In the genomic region with DNA sequence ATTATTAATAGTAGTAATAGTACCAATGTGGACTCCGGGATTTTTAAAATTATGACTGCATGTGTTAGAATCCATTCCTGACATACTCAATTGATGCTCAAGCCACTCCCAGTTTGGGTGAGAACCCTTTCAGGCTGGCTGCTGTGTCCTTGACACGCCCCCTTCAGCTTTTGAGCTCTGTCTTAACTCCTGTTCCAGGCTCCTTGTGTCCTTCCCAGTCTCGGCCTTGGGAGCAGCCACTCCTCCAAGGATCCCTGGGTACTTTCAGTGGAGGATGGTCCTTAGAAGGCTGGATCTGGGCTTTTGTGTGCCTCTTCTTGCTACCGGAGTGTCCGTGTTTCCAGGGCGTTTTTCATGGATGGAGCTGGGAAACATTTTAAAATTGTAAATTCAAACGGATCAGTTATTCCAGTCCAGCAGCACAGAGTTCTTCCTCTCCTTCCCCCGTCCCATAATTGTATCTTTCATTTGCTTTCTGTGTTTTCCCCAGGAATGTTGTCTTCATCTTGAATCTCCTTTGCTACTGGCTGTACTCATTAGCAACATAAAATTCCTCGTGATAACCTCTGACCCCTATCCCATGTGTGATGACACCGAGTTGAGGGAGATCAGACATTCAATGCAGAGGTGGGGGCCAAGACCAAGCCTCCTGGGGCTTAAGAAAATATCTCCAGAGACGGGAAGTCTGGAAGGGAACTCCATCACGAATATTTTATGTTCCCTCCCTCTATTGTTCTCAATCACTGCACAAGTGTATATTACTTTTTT, we compare ENCODE assay signal across 8 cellular contexts. TPM values are rescaled to one million over a fixed set of nuclear protein-coding genes. Genes with fewer than 3 reads are reported as not detected.
DNase-seq lines count a peak whose midpoint lies in the region; TF ChIP-seq lines count a peak whose summit lies in the region.

No MANE protein-coding gene starts in this region.

- H3K36me3 Mint-ChIP-seq in CD4-positive, alpha-beta memory T cell = peaks cover 0 to 22% of the 10 kb centered on the region in 2 donors

- no peaks in the 10 kb centered on the region for H3K9me2 ChIP-seq in neural cell (ENCODE audit: insufficient read depth, low read length)

- H3K4me3 Mint-ChIP-seq in CD4-positive, alpha-beta memory T cell = peak overlapping the region; percentile 58 to 79 (median 74)

- DNase-seq in CD4-positive, alpha-beta memory T cell = no peak
- DNase-seq in NAMALWA (ENCODE audit: low spot score) = peak; percentile 27
- peak; percentile 43 for DNase-seq in dermis blood vessel endothelial cell
- no peak for DNase-seq in NCI-H187 (lab: John Stamatoyannopoulos, UW)
- DNase-seq in NOMO-1 treated with dmso at 0.1 percent for 144 hours (lab: John Stamatoyannopoulos, UW; ENCODE audit: unreplicated experiment) = no peak
- DNase-seq in NCI-H446 treated with DMSO at 0.1 percent for 48 hours (lab: John Stamatoyannopoulos, UW) = no peak
- no peak for DNase-seq in GF-D8 (lab: John Stamatoyannopoulos, UW)

- H3K4me1 ChIP-seq in CD4-positive, alpha-beta memory T cell (ENCODE audit: insufficient read depth, low read length) = peaks cover 47% of the 10 kb centered on the region

- peak overlapping the region; percentile 82 to 94 (median 90) for H3K27ac Mint-ChIP-seq in CD4-positive, alpha-beta memory T cell

- no peaks in the 10 kb centered on the region for H3K27me3 Mint-ChIP-seq in CD4-positive, alpha-beta memory T cell

- H2AFZ ChIP-seq in neural cell (ENCODE audit: low read depth, low read length) = no peak overlapping the region

- TF ChIP-seq CTCF in neural cell (IDR thresholded peaks at IDR 0.05; ENCODE audit: poor library complexity, severe bottlenecking) = no peak

- H3K9ac ChIP-seq in neural cell (ENCODE audit: low read length) = no peak overlapping the region

- CTCF ChIA-PET in CD4-positive, alpha-beta memory T cell (lab: Charles Lee; ENCODE audit: partially characterized antibody) = interaction anchor here (0.9 to 3.0 kb wide), 10 partner anchors 10 to 247 kb away, joined by 3 to 18 read pairs (median 4); a partner anchor contains a TSS

- no peaks in the 10 kb centered on the region for H4K20me1 ChIP-seq in neural cell (ENCODE audit: insufficient read depth)

- H3K79me2 ChIP-seq in neural cell (replicated peaks; ENCODE audit: insufficient read depth, low read length) = no peaks in the 10 kb centered on the region

- H3K4me1 Mint-ChIP-seq in CD4-positive, alpha-beta memory T cell = peaks cover 27 to 56% (median 43%) of the 10 kb centered on the region in 4 donors

- peak overlapping the region in 1 of 2 donors; percentile 77 for H3K4me3 ChIP-seq in CD4-positive, alpha-beta memory T cell (ENCODE audit: low read length in 2 of 2)
- peak overlapping the region; percentile 58 for H3K4me3 ChIP-seq in neural cell (ENCODE audit: low read length)

- POLR2A ChIA-PET in CD4-positive, alpha-beta memory T cell (lab: Charles Lee; ENCODE audit: partially characterized antibody) = interaction anchor here (0.9 to 2.8 kb wide), 18 partner anchors 9 to 247 kb away, joined by 3 to 49 read pairs (median 6); a partner anchor contains a TSS

- no peak overlapping the region for H3K4me2 ChIP-seq in neural cell (ENCODE audit: low read length)

- no peak for TF ChIP-seq RAD21 in neural cell (conservative IDR thresholded peaks at IDR 0.05)

- H3F3A ChIP-seq in neural cell (ENCODE audit: insufficient read depth, low read length, poor library complexity, severe bottlenecking) = no peaks in the 10 kb centered on the region

- H3K9me3 ChIP-seq in CD4-positive, alpha-beta memory T cell (ENCODE audit: control insufficient read depth in 1 of 2, low read length in 2 of 2) = no peaks in the 10 kb centered on the region
- H3K9me3 ChIP-seq in neural cell (ENCODE audit: low read length) = no peaks in the 10 kb centered on the region

- H3K9me3 Mint-ChIP-seq in CD4-positive, alpha-beta memory T cell = no peaks in the 10 kb centered on the region

- no peaks in the 10 kb centered on the region for H3K36me3 ChIP-seq in CD4-positive, alpha-beta memory T cell (ENCODE audit: insufficient read depth, low read length)
- no peaks in the 10 kb centered on the region for H3K36me3 ChIP-seq in neural cell (ENCODE audit: insufficient read depth, low read length)

- no peaks in the 10 kb centered on the region for H3K27me3 ChIP-seq in CD4-positive, alpha-beta memory T cell (ENCODE audit: insufficient read depth, low read length)
- H3K27me3 ChIP-seq in neural cell (ENCODE audit: insufficient read depth, low read depth, low read length) = no peaks in the 10 kb centered on the region

- peak overlapping the region; percentile 89 for H3K27ac ChIP-seq in CD4-positive, alpha-beta memory T cell (ENCODE audit: low read depth, low read length)
- no peak overlapping the region for H3K27ac ChIP-seq in neural cell (ENCODE audit: low read length)

- no peak for TF ChIP-seq EP300 in neural cell (conservative IDR thresholded peaks at IDR 0.05; ENCODE audit: poor library complexity, severe bottlenecking)

- intact Hi-C loops in CD4-positive, alpha-beta memory T cell (cut with micrococcal nuclease) = loop anchor here (1.0 to 5.0 kb wide), 5 partner anchors 11 to 350 kb away; a partner anchor contains a TSS

TF ChIP-seq in neural cell, 6 proteins besides CTCF, POLR2A, EP300 and RAD21:
- no peak for TF ChIP-seq SMC3 (conservative IDR thresholded peaks at IDR 0.05; ENCODE audit: poor library complexity)
- no peak for TF ChIP-seq POLR2AphosphoS5 (IDR thresholded peaks at IDR 0.05)
- TF ChIP-seq EZH2 (IDR thresholded peaks at IDR 0.05; ENCODE audit: borderline replicate concordance, insufficient read depth, low read length, poor library complexity, severe bottlenecking) = no peak
- no peak for TF ChIP-seq TAF1 (IDR thresholded peaks at IDR 0.05; ENCODE audit: low read depth)
- TF ChIP-seq MXI1 (conservative IDR thresholded peaks at IDR 0.05; ENCODE audit: poor library complexity, severe bottlenecking) = no peak

RNA-seq across cellular contexts. Expression of a gene that starts 40.0 kb away (rescaled TPM):
- total RNA-seq in CD4-positive, alpha-beta memory T cell = 10 to 100 TPM; 55.7 to 67.1 TPM
- 10 to 100 TPM; 11.8 to 16.0 TPM for polyA plus RNA-seq in CD4-positive, alpha-beta memory T cell
- 30.1 and 35.3 TPM in 2 replicates for total RNA-seq in dermis blood vessel endothelial cell
- 33.4 and 36.2 TPM in 2 replicates for polyA plus RNA-seq in neural cell
- polyA minus RNA-seq in neural cell = 24.1 and 30.2 TPM in 2 replicates

Comparison
In these comparisons a context has a peak if more than half of its experiments do, and no peak if none do; other contexts are left out.
1. DNase-seq: peak in NAMALWA (single experiment) and dermis blood vessel endothelial cell (single experiment); none in CD4-positive, alpha-beta memory T cell (0 of 5), NCI-H187 (0 of 2), NOMO-1 treated with dmso at 0.1 percent for 144 hours (single experiment), NCI-H446 treated with DMSO at 0.1 percent for 48 hours (single experiment) and GF-D8 (single experiment).